ENCODE assay signal across 16 cellular contexts in genomic region chr15:28128036-28128435, GRCh38. TPM values are rescaled to one million over a fixed set of nuclear protein-coding genes. Genes with fewer than 3 reads are reported as not detected.
DNase-seq lines count a peak whose midpoint lies in the region; ATAC-seq and TF ChIP-seq lines count a peak whose summit lies in the region.
"Had no signal": no experiment of that assay in that cellular context is flagged by ENCODE, and none has a peak within 500 bp of the region (broad histone marks: within the 10 kb centered on the region; RNA-seq: fewer than 3 reads in every experiment).

No MANE protein-coding gene starts in this region.

- H3K27me3 Mint-ChIP-seq in MCF 10A (ENCODE audit: insufficient read depth, unreplicated experiment), result no peaks in the 10 kb centered on the region
- H3K27me3 Mint-ChIP-seq: T-helper 17 cell had no signal

- H3K9ac ChIP-seq in Karpas-422 (ENCODE audit: low read length) (no peak overlapping the region), skeletal muscle satellite cell (ENCODE audit: low read depth, low read length) (no peak overlapping the region)
- H3K9ac ChIP-seq: BLaER1 treated with 17β-estradiol and CSF1 and Interleukin-3, amounts not matched to agents 10 nM and 100 nM had no signal

- no peak overlapping the region for H3K27ac ChIP-seq in Karpas-422 (ENCODE audit: low read length)
- H3K27ac ChIP-seq: hepatocyte, pancreas had no signal

- H3K4me2 ChIP-seq in Karpas-422 (ENCODE audit: low read depth, low read length, poor library complexity, severe bottlenecking), result no peak overlapping the region
- H3K4me2 ChIP-seq in skeletal muscle satellite cell (ENCODE audit: low read length), result peak overlapping the region; percentile 44
- H3K4me2 ChIP-seq: hepatocyte had no signal

- ATAC-seq in HG03280 (IDR thresholded peaks at IDR 0.05; ENCODE audit: unreplicated experiment), result no peak
- ATAC-seq: T-helper 17 cell had no signal

- no peak overlapping the region for H3K4me3 ChIP-seq in Karpas-422 (ENCODE audit: low read length)
- no peak overlapping the region for H3K4me3 ChIP-seq in skeletal muscle satellite cell (ENCODE audit: low read length)
- H3K4me3 ChIP-seq: BLaER1 treated with 17β-estradiol and CSF1 and Interleukin-3, amounts not matched to agents 10 nM and 100 nM; hepatocyte; pancreas had no signal

- peaks cover 5% of the 10 kb centered on the region; the same call in 1 of the 2 replicates for H3K36me3 ChIP-seq in Karpas-422 (ENCODE audit: insufficient read depth, low read length)
- peaks cover 49% of the 10 kb centered on the region for H3K36me3 ChIP-seq in skeletal muscle satellite cell (ENCODE audit: insufficient read depth, low read length)

- H3K4me1 Mint-ChIP-seq in MCF 10A (ENCODE audit: insufficient read depth, unreplicated experiment), result peaks cover 5% of the 10 kb centered on the region

- CTCF ChIA-PET in MCF 10A (lab: Yijun Ruan, JAX), result interaction anchor here (2.9 to 3.8 kb wide), 2 partner anchors 14 to 17 kb away, joined by 13 to 24 read pairs; no protein-coding TSS in a partner anchor

- DNase-seq in Karpas-422 (peak; percentile 63), amygdala (lab: John Stamatoyannopoulos, UW) (peak in 52 of 56 donors; percentile 19 to 91 (median 68)), hypothalamus (lab: John Stamatoyannopoulos, UW) (peak in 48 of 51 donors; percentile 14 to 91 (median 72)), MCF 10A (ENCODE audit: unreplicated experiment) (no peak), NCI-H774 (lab: John Stamatoyannopoulos, UW) (no peak), DMS53 treated with DMSO at 0.1 percent for 48 hours (lab: John Stamatoyannopoulos, UW; ENCODE audit: unreplicated experiment) (no peak)
- DNase-seq: NCI-H187; stimulated activated naive CD4-positive, alpha-beta T cell; T-helper 17 cell had no signal

- H2AFZ ChIP-seq in Karpas-422 (ENCODE audit: low read length), result no peak overlapping the region
- H2AFZ ChIP-seq: hepatocyte had no signal

- peaks cover 5% of the 10 kb centered on the region for H3K4me1 ChIP-seq in Karpas-422 (ENCODE audit: low read length)
- H3K4me1 ChIP-seq in skeletal muscle satellite cell (ENCODE audit: control insufficient read depth, insufficient read depth, low read length), result peaks cover 27% of the 10 kb centered on the region
- H3K4me1 ChIP-seq: pancreas had no signal

- H3K9me3 ChIP-seq in Karpas-422 (ENCODE audit: low read length), result no peaks in the 10 kb centered on the region
- H3K9me3 ChIP-seq in skeletal muscle satellite cell (replicated peaks; ENCODE audit: low read length), result no peaks in the 10 kb centered on the region
- H3K9me3 ChIP-seq: BLaER1 treated with 17β-estradiol and CSF1 and Interleukin-3, amounts not matched to agents 10 nM and 100 nM; pancreas had no signal

- no peaks in the 10 kb centered on the region for H3K9me2 ChIP-seq in Karpas-422 (replicated peaks; ENCODE audit: insufficient read depth, low read length)

- H3K79me2 ChIP-seq in Karpas-422 (ENCODE audit: low read length), result no peaks in the 10 kb centered on the region
- H3K79me2 ChIP-seq: hepatocyte had no signal

- POLR2A ChIA-PET in MCF 10A (lab: Yijun Ruan, JAX), result no interaction called here

- H3K4me3 Mint-ChIP-seq in MCF 10A (ENCODE audit: unreplicated experiment), result no peak overlapping the region
- H3K4me3 Mint-ChIP-seq: T-helper 17 cell had no signal

- no peak overlapping the region for H3K27ac Mint-ChIP-seq in MCF 10A (ENCODE audit: low read depth, unreplicated experiment)
- H3K27ac Mint-ChIP-seq: activated T-helper 2 cell treated with anti-CD3 and anti-CD28 coated beads, Interferon-gamma antibody, Interleukin-2, Interleukin-4, amounts not matched to agents 10 μg/mL and 5 μg/mL and 100 μg/mL, durations not matched to agents 14 hours and 24 hours and 36 hours; T-helper 17 cell had no signal

- peaks cover 45% of the 10 kb centered on the region for H3K36me3 Mint-ChIP-seq in MCF 10A (ENCODE audit: insufficient read depth, unreplicated experiment)

- BruUV-seq in MCF 10A (replicated peaks; lab: Mats Ljungman, UMichigan), result no TSS peak

- H3K27me3 ChIP-seq in Karpas-422 (ENCODE audit: low read length) (no peaks in the 10 kb centered on the region), skeletal muscle satellite cell (ENCODE audit: control insufficient read depth, insufficient read depth, low read length) (no peaks in the 10 kb centered on the region)
- H3K27me3 ChIP-seq: BLaER1 treated with 17β-estradiol and CSF1 and Interleukin-3, amounts not matched to agents 10 nM and 100 nM; hepatocyte; pancreas had no signal

- no peak for TF ChIP-seq CTCF in MCF 10A (IDR thresholded peaks at IDR 0.05; ENCODE audit: unreplicated experiment)

- peaks cover 13% of the 10 kb centered on the region; the same call in 1 of the 2 replicates for H4K20me1 ChIP-seq in Karpas-422 (ENCODE audit: insufficient read depth, low read depth, low read length)

- no peaks in the 10 kb centered on the region for H3K9me3 Mint-ChIP-seq in MCF 10A (ENCODE audit: unreplicated experiment)
- H3K9me3 Mint-ChIP-seq: activated T-helper 2 cell treated with anti-CD3 and anti-CD28 coated beads, Interferon-gamma antibody, Interleukin-2, Interleukin-4, amounts not matched to agents 10 μg/mL and 5 μg/mL and 100 μg/mL, durations not matched to agents 14 hours and 24 hours and 36 hours had no signal

- intact Hi-C loops in MCF 10A (cut with micrococcal nuclease), result loop anchor here (10.0 kb wide), 1 partner anchor 847 kb away; no protein-coding TSS in a partner anchor

RNA-seq across cellular contexts. Expression of gene OCA2, which starts 28.9 kb away (rescaled TPM):
- not detected in 2 replicates for total RNA-seq in Karpas-422 (2014; rRNA removed; shearing (Covaris generic); ENCODE audit: low replicate concordance)
- total RNA-seq in skeletal muscle satellite cell (2012; rRNA removed), result under 0.01 TPM in 1 of 2 replicates, not detected in the other
- not detected in 2 replicates for total RNA-seq in MCF 10A (2022)
- total RNA-seq: activated T-helper 2 cell treated with anti-CD3 and anti-CD28 coated beads, Interferon-gamma antibody, Interleukin-2, Interleukin-4, amounts not matched to agents 10 μg/mL and 5 μg/mL and 100 μg/mL, durations not matched to agents 14 hours and 24 hours and 36 hours; lung microvascular endothelial cell; T-helper 17 cell had no signal

Comparison
In these comparisons a context has a peak if more than half of its experiments do, and no peak if none do; other contexts are left out.
1. DNase-seq: peak in Karpas-422 (single experiment), amygdala (52 of 56) and hypothalamus (48 of 51); none in MCF 10A (single experiment), NCI-H774 (single experiment) and DMS53 treated with DMSO at 0.1 percent for 48 hours (single experiment).